In the genomic region with DNA sequence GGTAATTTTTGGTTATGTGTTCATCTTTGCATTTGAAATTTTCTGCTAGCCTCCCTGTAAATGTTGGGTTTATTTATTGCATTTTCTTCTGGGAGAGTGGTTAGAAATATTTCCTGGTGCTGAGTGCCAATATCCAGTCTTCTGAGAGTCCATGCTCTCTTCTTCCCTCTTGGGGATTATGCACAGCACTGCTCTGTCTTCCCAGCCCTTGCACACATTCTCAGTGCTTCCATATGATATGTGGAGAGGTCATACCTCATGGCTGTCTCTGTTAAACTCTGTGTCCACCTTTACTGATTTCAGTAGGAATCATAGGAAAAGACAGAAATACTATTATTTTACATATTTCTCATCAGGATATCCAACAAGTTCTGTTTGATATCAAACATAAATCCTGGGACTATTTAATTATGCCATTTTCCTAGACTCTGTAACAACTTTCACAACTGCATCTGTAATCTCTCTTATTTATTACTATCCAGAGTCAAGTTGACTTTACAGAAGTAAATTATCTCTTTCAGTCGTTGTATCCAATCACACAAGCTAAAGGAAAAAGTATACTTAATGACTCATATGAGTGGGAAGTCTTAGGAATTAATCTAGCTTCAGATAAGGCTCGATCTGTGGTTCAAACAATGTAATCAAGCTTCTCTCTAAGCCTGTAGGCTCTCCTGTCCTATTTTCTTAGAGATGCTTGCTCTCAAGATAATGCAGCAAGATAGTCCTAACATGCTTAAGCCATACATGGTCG, we compare ENCODE assay signal across 18 cellular contexts. TPM values are rescaled to one million over a fixed set of nuclear protein-coding genes. Genes with fewer than 3 reads are reported as not detected.
A peak's percentile ranks its signal among the peaks of the same experiment; 100 is the strongest.
DNase-seq lines count a peak whose midpoint lies in the region; FAIRE-seq and TF ChIP-seq lines count a peak whose summit lies in the region.
"Had no signal": no experiment of that assay in that cellular context is flagged by ENCODE, and none has a peak within 500 bp of the region (broad histone marks: within the 10 kb centered on the region; RNA-seq: fewer than 3 reads in every experiment).

No MANE protein-coding gene starts in this region.

- H4K91ac ChIP-seq in mesenchymal stem cell (ENCODE audit: low read length) = no peak overlapping the region

- no peak overlapping the region for H3K23ac ChIP-seq in mesenchymal stem cell (ENCODE audit: low read length in 2 of 2)

- WGBS in mesenchymal stem cell = no CpG with 5 or more reads among the region's 3 CpGs

- H3K9me3 ChIP-seq in HEK293 (ENCODE audit: control insufficient read depth, insufficient read depth, low read depth, low read length) (no peaks in the 10 kb centered on the region), mesenchymal stem cell (ENCODE audit: control insufficient read depth, low read length) (no peaks in the 10 kb centered on the region)
- H3K9me3 ChIP-seq: ascending aorta, tibial nerve had no signal

- H2BK15ac ChIP-seq in mesenchymal stem cell (ENCODE audit: low read depth, poor library complexity, severe bottlenecking) = no peak overlapping the region

- no peak overlapping the region for H4K8ac ChIP-seq in mesenchymal stem cell (ENCODE audit: low read length)

- H3K4me3 ChIP-seq in AG09309 (ENCODE audit: control insufficient read depth, low read depth, low read length) = no peak overlapping the region
- no peak overlapping the region for H3K4me3 ChIP-seq in HEK293 (ENCODE audit: low read depth, low read length)
- H3K4me3 ChIP-seq in mesenchymal stem cell (ENCODE audit: insufficient read depth in 1 of 2, low read depth in 1 of 2, low read length in 2 of 2) = no peak overlapping the region
- H3K4me3 ChIP-seq: ascending aorta, dorsolateral prefrontal cortex, neural progenitor cell, tibial nerve had no signal

- H3K4me3 Mint-ChIP-seq in activated naive CD4-positive, alpha-beta T cell treated with anti-CD3 and anti-CD28 coated beads, Interleukin-2, amount 10 ng/mL, durations not matched to agents 7 days and 5 days = no peak overlapping the region
- H3K4me3 Mint-ChIP-seq: activated B cell treated with CpG ODN at 0.5 μM for 24 hours; memory B cell; neural progenitor cell; stimulated activated memory B cell treated with anti-CD40 and anti-IgM and Interleukin-4, amounts not matched to agents 10 μg/mL and 1 μg/mL and 100 μg/mL, for 72 hours had no signal

- no peak overlapping the region for H3K4me2 ChIP-seq in mesenchymal stem cell (ENCODE audit: low read length, poor library complexity, severe bottlenecking)
- H3K4me2 ChIP-seq: neural progenitor cell had no signal

- no peak overlapping the region for H3K27ac ChIP-seq in HEK293 (ENCODE audit: extremely low read depth, low read depth, low read length)
- H3K27ac ChIP-seq in caudate nucleus (ENCODE audit: low read depth, low read length) = peak overlapping the region; percentile 36
- H3K27ac ChIP-seq in mesenchymal stem cell (ENCODE audit: low read length, poor library complexity, severe bottlenecking) = no peak overlapping the region
- H3K27ac ChIP-seq: ascending aorta, dorsolateral prefrontal cortex, neural progenitor cell, tibial nerve had no signal

- H2BK12ac ChIP-seq in mesenchymal stem cell (ENCODE audit: low read length in 2 of 2) = no peak overlapping the region

- peak overlapping the region; percentile 20 for H3K9ac ChIP-seq in mesenchymal stem cell (ENCODE audit: low read length)
- H3K9ac ChIP-seq: neural progenitor cell had no signal

- POLR2A ChIA-PET in HEK293 (lab: Yijun Ruan, JAX) = no interaction called here

- TF ChIP-seq CTCF in AG09309 (IDR thresholded peaks at IDR 0.05; ENCODE audit: control insufficient read depth, insufficient read depth, low read depth, low read length, missing control alignments) = no peak
- no peak for TF ChIP-seq CTCF in HEK293 (tag by site-specific recombination; IDR thresholded peaks at IDR 0.05)

- peaks cover 2% of the 10 kb centered on the region for H3K4me1 ChIP-seq in HEK293 (ENCODE audit: control insufficient read depth, insufficient read depth, low read length)
- no peaks in the 10 kb centered on the region for H3K4me1 ChIP-seq in mesenchymal stem cell (ENCODE audit: control insufficient read depth, insufficient read depth, low read depth, low read length)
- H3K4me1 ChIP-seq: ascending aorta, tibial nerve had no signal

- CTCF ChIA-PET in HEK293 (lab: Yijun Ruan, JAX) = no interaction called here
- CTCF ChIA-PET in activated naive CD4-positive, alpha-beta T cell treated with anti-CD3 and anti-CD28 coated beads, Interleukin-2, amount 10 ng/mL, durations not matched to agents 7 days and 5 days (lab: Charles Lee) = no interaction called here

- H3K27me3 ChIP-seq in mesenchymal stem cell (ENCODE audit: control insufficient read depth in 1 of 2, insufficient read depth in 1 of 2, low read length in 2 of 2) = no peaks in the 10 kb centered on the region
- H3K27me3 ChIP-seq: ascending aorta, dorsolateral prefrontal cortex, neural progenitor cell, tibial nerve had no signal

- no peak overlapping the region for H3K14ac ChIP-seq in mesenchymal stem cell (ENCODE audit: low read length in 2 of 2)

- FAIRE-seq in H54 (lab: Jason Lieb, UNC) = no peak

- H3K9me3 Mint-ChIP-seq in activated naive CD4-positive, alpha-beta T cell treated with anti-CD3 and anti-CD28 coated beads, Interleukin-2, amount 10 ng/mL, durations not matched to agents 7 days and 5 days = no peaks in the 10 kb centered on the region
- H3K9me3 Mint-ChIP-seq: activated B cell treated with CpG ODN at 0.5 μM for 24 hours, memory B cell, neural progenitor cell had no signal

- H2BK5ac ChIP-seq in mesenchymal stem cell (ENCODE audit: low read depth, low read length, poor library complexity, severe bottlenecking) = no peak overlapping the region

- H3K18ac ChIP-seq in mesenchymal stem cell (ENCODE audit: low read depth in 1 of 2, low read length in 2 of 2) = no peak overlapping the region

- DNase-seq in AG09309 (ENCODE audit: low read depth) = peak; percentile 14
- DNase-seq in caudate nucleus (lab: John Stamatoyannopoulos, UW) = no peak
- DNase-seq in mesenchymal stem cell = peak; percentile 85
- no peak for DNase-seq in H54 (ENCODE audit: insufficient read length, low spot score)
- DNase-seq in NCI-H1417 treated with DMSO at 0.1 percent for 48 hours (lab: John Stamatoyannopoulos, UW) = no peak
- DNase-seq in NOMO-1 treated with dmso at 0.1 percent for 144 hours (lab: John Stamatoyannopoulos, UW; ENCODE audit: unreplicated experiment) = no peak
- DNase-seq in activated naive CD4-positive, alpha-beta T cell treated with anti-CD3 and anti-CD28 coated beads, Interleukin-2, amount 10 ng/mL, durations not matched to agents 7 days and 5 days = no peak
- DNase-seq: activated B cell treated with CpG ODN at 0.5 μM for 24 hours, dorsolateral prefrontal cortex, foreskin melanocyte, NCI-H187, NCI-H69 had no signal

- no peaks in the 10 kb centered on the region for H3K27me3 Mint-ChIP-seq in activated naive CD4-positive, alpha-beta T cell treated with anti-CD3 and anti-CD28 coated beads, Interleukin-2, amount 10 ng/mL, durations not matched to agents 7 days and 5 days

- H3K79me1 ChIP-seq in mesenchymal stem cell (replicated peaks; ENCODE audit: low read length, poor library complexity, severe bottlenecking) = no peaks in the 10 kb centered on the region

- no peak overlapping the region for H2AK5ac ChIP-seq in mesenchymal stem cell (ENCODE audit: low read length, severe bottlenecking)

- H3K27ac Mint-ChIP-seq in activated naive CD4-positive, alpha-beta T cell treated with anti-CD3 and anti-CD28 coated beads, Interleukin-2, amount 10 ng/mL, durations not matched to agents 7 days and 5 days = no peak overlapping the region
- H3K27ac Mint-ChIP-seq: activated B cell treated with CpG ODN at 0.5 μM for 24 hours; memory B cell; neural progenitor cell; stimulated activated memory B cell treated with anti-CD40 and anti-IgM and Interleukin-4, amounts not matched to agents 10 μg/mL and 1 μg/mL and 100 μg/mL, for 72 hours had no signal

- no peak overlapping the region for H2BK120ac ChIP-seq in mesenchymal stem cell (ENCODE audit: low read depth, low read length)

- TF ChIP-seq POLR2A in H54 (IDR thresholded peaks at IDR 0.05; ENCODE audit: low read depth, low read length) = no peak

- no peaks in the 10 kb centered on the region for H3K36me3 Mint-ChIP-seq in activated naive CD4-positive, alpha-beta T cell treated with anti-CD3 and anti-CD28 coated beads, Interleukin-2, amount 10 ng/mL, durations not matched to agents 7 days and 5 days
- H3K36me3 Mint-ChIP-seq: memory B cell; neural progenitor cell; stimulated activated memory B cell treated with anti-CD40 and anti-IgM and Interleukin-4, amounts not matched to agents 10 μg/mL and 1 μg/mL and 100 μg/mL, for 72 hours had no signal

- no peak overlapping the region for H3K4ac ChIP-seq in mesenchymal stem cell (ENCODE audit: low read depth in 1 of 2, low read length in 2 of 2)

- H3K36me3 ChIP-seq in HEK293 (ENCODE audit: control insufficient read depth in 2 of 2, insufficient read depth in 1 of 2, low read length in 2 of 2) (no peaks in the 10 kb centered on the region), mesenchymal stem cell (ENCODE audit: control insufficient read depth in 1 of 2, insufficient read depth in 2 of 2, low read depth in 1 of 2, low read length in 2 of 2) (no peaks in the 10 kb centered on the region)
- H3K36me3 ChIP-seq: ascending aorta, neural progenitor cell, tibial nerve had no signal

- no peak overlapping the region for H2AFZ ChIP-seq in mesenchymal stem cell (ENCODE audit: low read depth, low read length)
- H2AFZ ChIP-seq: neural progenitor cell had no signal

- H3K4me1 Mint-ChIP-seq in activated naive CD4-positive, alpha-beta T cell treated with anti-CD3 and anti-CD28 coated beads, Interleukin-2, amount 10 ng/mL, durations not matched to agents 7 days and 5 days = no peaks in the 10 kb centered on the region
- H3K4me1 Mint-ChIP-seq: activated B cell treated with CpG ODN at 0.5 μM for 24 hours; memory B cell; neural progenitor cell; stimulated activated memory B cell treated with anti-CD40 and anti-IgM and Interleukin-4, amounts not matched to agents 10 μg/mL and 1 μg/mL and 100 μg/mL, for 72 hours had no signal

TF ChIP-seq in HEK293, 187 proteins besides CTCF, POLR2A, EP300 and RAD21 (continues in another document):
- TF ChIP-seq ZFHX2 (tag by site-specific recombination; conservative IDR thresholded peaks at IDR 0.05) = 0 out of 2 replicates have a peak, but pooled peaks have one; percentile 7

RNA-seq across cellular contexts. Expression of a gene that starts 2.7 kb away (rescaled TPM):
- not detected for polyA plus RNA-seq in mesenchymal stem cell (2013, experiment 1 of 2)
- polyA plus RNA-seq in mesenchymal stem cell (2013, experiment 2 of 2) = not detected

RNA-seq across cellular contexts. Expression of a gene that starts 33.2 kb away (rescaled TPM):
- not detected for polyA plus RNA-seq in mesenchymal stem cell (2013, experiment 1 of 2)
- polyA plus RNA-seq in mesenchymal stem cell (2013, experiment 2 of 2) = not detected

Comparison
In these comparisons a context has a peak if more than half of its experiments do, and no peak if none do; other contexts are left out.
1. DNase-seq: peak in AG09309 (single experiment) and mesenchymal stem cell (single experiment); none in caudate nucleus (0 of 61), H54 (single experiment), NCI-H1417 treated with DMSO at 0.1 percent for 48 hours (single experiment), NOMO-1 treated with dmso at 0.1 percent for 144 hours (single experiment) and activated naive CD4-positive, alpha-beta T cell treated with anti-CD3 and anti-CD28 coated beads, Interleukin-2, amount 10 ng/mL, durations not matched to agents 7 days and 5 days (single experiment).